In the genomic region with DNA sequence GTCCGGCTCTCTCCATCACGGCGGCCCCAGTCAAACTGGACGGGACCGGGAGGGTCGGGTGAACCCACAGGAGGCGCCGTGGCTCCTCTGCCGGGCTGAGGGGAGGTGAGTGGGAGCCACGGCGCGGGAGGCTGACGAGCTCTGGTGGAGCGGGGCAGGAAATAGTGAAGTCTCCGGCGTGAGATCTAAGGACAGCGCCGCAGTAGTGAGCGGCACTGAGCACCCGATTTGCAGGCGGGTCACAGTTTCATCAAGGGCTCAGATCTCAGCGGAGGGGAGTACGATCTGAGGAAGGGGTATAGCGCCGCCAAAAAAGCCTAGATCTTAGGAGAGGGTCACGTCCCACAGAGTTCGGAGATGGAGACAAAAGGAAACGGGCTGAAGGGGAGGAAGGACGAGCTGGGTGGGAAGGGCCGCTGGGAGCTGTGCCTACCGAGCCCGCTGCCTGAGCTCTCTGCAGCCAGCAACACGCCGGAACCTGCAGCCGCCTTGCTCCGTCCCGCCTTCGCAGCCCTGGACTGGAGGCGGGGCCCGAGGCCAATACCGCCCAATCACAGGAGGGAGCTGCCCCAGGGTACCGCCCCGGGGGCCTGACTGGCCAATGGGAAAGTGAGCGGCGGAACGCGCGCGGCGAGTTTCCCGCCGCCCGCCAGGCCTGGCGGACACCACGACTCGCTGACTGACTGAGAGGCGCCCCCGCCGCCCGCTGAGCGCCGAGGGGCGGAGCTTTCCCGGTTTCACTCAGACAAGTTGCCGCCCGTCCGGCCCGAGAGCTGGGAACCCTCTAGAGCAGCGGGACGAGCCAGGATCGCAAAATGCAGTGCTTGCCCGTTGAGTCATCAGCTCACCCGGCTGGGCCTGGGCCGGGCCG, we compare ENCODE assay signal across 8 cellular contexts. TPM values are rescaled to one million over a fixed set of nuclear protein-coding genes. Genes with fewer than 3 reads are reported as not detected.
DNase-seq lines count a peak whose midpoint lies in the region; ATAC-seq and TF ChIP-seq lines count a peak whose summit lies in the region.

No MANE protein-coding gene starts in this region.

- peak overlapping the region; percentile 23 for H3K4me3 ChIP-seq in KMS-11 (IDR thresholded peaks at IDR 0.05; ENCODE audit: insufficient read depth, low read depth, low read length)
- H3K4me3 ChIP-seq in muscle layer of colon (ENCODE audit: low read depth in 1 of 2, low read length in 2 of 2) = peak overlapping the region; percentile 70 to 95

- no peaks in the 10 kb centered on the region for H4K20me1 ChIP-seq in KMS-11 (ENCODE audit: insufficient read depth)

- peak; percentile 98 for DNase-seq in DMS79 treated with DMSO at 0.1 percent for 48 hours (lab: John Stamatoyannopoulos, UW)
- peak; percentile 97 to 98 for DNase-seq in activated T-cell treated with anti-CD3 and anti-CD28 coated beads, Interleukin-2, amount 50 U/mL, for 48 hours
- peak; percentile 85 to 91 for DNase-seq in stimulated activated CD8-positive, alpha-beta memory T cell treated with anti-CD3 and anti-CD28 coated beads, Interleukin-7, amount 100 ng/mL, for 1 hour (ENCODE audit: low read depth in 2 of 2)

- peaks cover 14% of the 10 kb centered on the region for H3K4me1 ChIP-seq in KMS-11 (ENCODE audit: low read depth, poor library complexity, severe bottlenecking)
- H3K4me1 ChIP-seq in muscle layer of colon (ENCODE audit: insufficient read depth, low read length) = peaks cover 8% of the 10 kb centered on the region

- peak overlapping the region; percentile 94 for H2AFZ ChIP-seq in KMS-11 (ENCODE audit: low read depth)

- H3K4me2 ChIP-seq in KMS-11 = peak overlapping the region; percentile 93

- H3K27me3 ChIP-seq in KMS-11 (ENCODE audit: insufficient read depth, low read depth) (no peaks in the 10 kb centered on the region), muscle layer of colon (ENCODE audit: control insufficient read depth in 1 of 2, insufficient read depth in 2 of 2, low read length in 2 of 2) (no peaks in the 10 kb centered on the region)

- H3K27ac ChIP-seq in KMS-11 (peak overlapping the region; percentile 98), muscle layer of colon (ENCODE audit: low read depth, low read length) (peak overlapping the region; percentile 93)

- no peaks in the 10 kb centered on the region for H3K79me2 ChIP-seq in KMS-11 (ENCODE audit: insufficient read depth, low read depth)

- TF ChIP-seq CTCF in KMS-11 (conservative IDR thresholded peaks at IDR 0.05; ENCODE audit: low read depth, low read length) = no peak

- peak overlapping the region; percentile 96 for H3K9ac ChIP-seq in KMS-11
- H3K9ac ChIP-seq in muscle layer of colon (ENCODE audit: low read length) = peak overlapping the region; percentile 70

- peak; percentile 86 for ATAC-seq in GM21737 (IDR thresholded peaks at IDR 0.05; ENCODE audit: unreplicated experiment)
- peak; percentile 75 for ATAC-seq in esophagus mucosa

- H3K9me3 ChIP-seq in muscle layer of colon (ENCODE audit: low read length) = no peaks in the 10 kb centered on the region

- no peaks in the 10 kb centered on the region for H3K36me3 ChIP-seq in KMS-11 (ENCODE audit: insufficient read depth)
- no peaks in the 10 kb centered on the region for H3K36me3 ChIP-seq in muscle layer of colon (ENCODE audit: insufficient read depth, low read length)

TF ChIP-seq in PFSK-1, 5 proteins besides CTCF, POLR2A, EP300 and RAD21:
- TF ChIP-seq POLR2AphosphoS5 (IDR thresholded peaks at IDR 0.05; ENCODE audit: low read depth, low read length) = peak; percentile 82
- TF ChIP-seq SIN3A (IDR thresholded peaks at IDR 0.05; ENCODE audit: borderline replicate concordance, insufficient read depth, low read length) = no peak

RNA-seq across cellular contexts. Expression of a gene that starts 1.9 kb away (rescaled TPM):
- 0.49 TPM for polyA plus RNA-seq in PFSK-1 (2012; ENCODE audit: insufficient read length, low read depth)
- total RNA-seq in esophagus mucosa = 2,315 TPM

RNA-seq across cellular contexts. Expression of a gene that starts 25.2 kb away (rescaled TPM):
- polyA plus RNA-seq in PFSK-1 (2012; ENCODE audit: insufficient read length, low read depth) = 44.5 TPM
- total RNA-seq in esophagus mucosa = 20.0 TPM

RNA-seq across cellular contexts. Expression of a gene that starts 35.4 kb away (rescaled TPM):
- polyA plus RNA-seq in PFSK-1 (2012; ENCODE audit: insufficient read length, low read depth) = 21.6 TPM
- total RNA-seq in esophagus mucosa = 10.4 TPM

RNA-seq across cellular contexts. Expression of a gene that starts 38.4 kb away (rescaled TPM):
- polyA plus RNA-seq in PFSK-1 (2012; ENCODE audit: insufficient read length, low read depth) = 30.6 TPM
- total RNA-seq in esophagus mucosa = 19.2 TPM

RNA-seq across cellular contexts. Expression of a gene that starts 48.9 kb away (rescaled TPM):
- not detected for polyA plus RNA-seq in PFSK-1 (2012; ENCODE audit: insufficient read length, low read depth)
- not detected for total RNA-seq in esophagus mucosa

Comparison
In these comparisons a context has a peak if more than half of its experiments do, and no peak if none do; other contexts are left out.
1. Peak in every context shown above with its lines: DNase-seq, ATAC-seq, H3K4me3 ChIP-seq and H3K27ac ChIP-seq.